10 cellular contexts compared by ENCODE assay signal in genomic region chr3:197951392-197951990, GRCh38. TPM values are rescaled to one million over a fixed set of nuclear protein-coding genes. Genes with fewer than 3 reads are reported as not detected.
A peak's percentile ranks its signal among the peaks of the same experiment; 100 is the strongest.
DNase-seq lines count a peak whose midpoint lies in the region; ATAC-seq and TF ChIP-seq lines count a peak whose summit lies in the region.
"Had no signal": no experiment of that assay in that cellular context is flagged by ENCODE, and none has a peak within 500 bp of the region (broad histone marks: within the 10 kb centered on the region; RNA-seq: fewer than 3 reads in every experiment).

No MANE protein-coding gene starts in this region.

- ATAC-seq in central memory CD8-positive, alpha-beta T cell (replicated peaks; ENCODE audit: extremely low read depth, poor library complexity, severe bottlenecking): no peak
- ATAC-seq in naive B cell (ENCODE audit: low read depth in 2 of 2): no peak
- ATAC-seq in sciatic nerve: no peak

- no peak for DNase-seq in AG09309 (ENCODE audit: low read depth)
- DNase-seq in central memory CD8-positive, alpha-beta T cell (ENCODE audit: low spot score in 2 of 2): no peak
- DNase-seq in naive B cell: no peak
- no peak for DNase-seq in NCI-H1417 (lab: John Stamatoyannopoulos, UW)
- no peak for DNase-seq in hypothalamus (lab: John Stamatoyannopoulos, UW)
- DNase-seq in AG08395 (ENCODE audit: low spot score): no peak
- no peak for DNase-seq in sciatic nerve (ENCODE audit: low spot score)
- DNase-seq: caudate nucleus, NCI-H2029 had no signal

- H3K4me3 Mint-ChIP-seq in IgD-negative memory B cell (peak overlapping the region; percentile 96 to 99 (median 97)), naive B cell (peak overlapping the region; percentile 93 to 99 (median 98))
- H3K4me3 Mint-ChIP-seq in central memory CD8-positive, alpha-beta T cell: peak overlapping the region; percentile 96

- H3K27me3 Mint-ChIP-seq in IgD-negative memory B cell (no peaks in the 10 kb centered on the region), naive B cell (no peaks in the 10 kb centered on the region)
- H3K27me3 Mint-ChIP-seq in central memory CD8-positive, alpha-beta T cell: no peaks in the 10 kb centered on the region

- H3K9me3 Mint-ChIP-seq in IgD-negative memory B cell: no peaks in the 10 kb centered on the region
- no peaks in the 10 kb centered on the region for H3K9me3 Mint-ChIP-seq in central memory CD8-positive, alpha-beta T cell
- H3K9me3 Mint-ChIP-seq in naive B cell: no peaks in the 10 kb centered on the region

- TF ChIP-seq CTCF in AG09309 (IDR thresholded peaks at IDR 0.05; ENCODE audit: control insufficient read depth, insufficient read depth, low read depth, low read length, missing control alignments): no peak

- peaks cover 19 to 27% (median 26%) of the 10 kb centered on the region in 3 donors for H3K4me1 Mint-ChIP-seq in IgD-negative memory B cell
- peaks cover 31% of the 10 kb centered on the region for H3K4me1 Mint-ChIP-seq in central memory CD8-positive, alpha-beta T cell
- H3K4me1 Mint-ChIP-seq in naive B cell: peaks cover 28 to 45% (median 38%) of the 10 kb centered on the region in 3 donors

- H3K36me3 Mint-ChIP-seq in IgD-negative memory B cell (peaks cover 6% of the 10 kb centered on the region), naive B cell (peaks cover 10 to 14% of the 10 kb centered on the region in 2 donors)
- peaks cover 72% of the 10 kb centered on the region for H3K36me3 Mint-ChIP-seq in central memory CD8-positive, alpha-beta T cell (ENCODE audit: insufficient read depth)

- intact Hi-C loops in sciatic nerve (cut with DNase I): loop anchor here (5.0 kb wide), 2 partner anchors 204 to 1434 kb away; partner anchors contain the start of genes FYTTD1 and SMCO1

- H3K4me3 ChIP-seq in AG09309 (ENCODE audit: control insufficient read depth, low read depth, low read length): peak overlapping the region; percentile 71

- H3K27ac Mint-ChIP-seq in IgD-negative memory B cell: peak overlapping the region; percentile 99 to 100 (median 100)
- H3K27ac Mint-ChIP-seq in central memory CD8-positive, alpha-beta T cell (ENCODE audit: low read depth): peak overlapping the region; percentile 99
- H3K27ac Mint-ChIP-seq in naive B cell: peak overlapping the region in 5 of 6 donors; percentile 72 to 100 (median 99)

RNA-seq across cellular contexts. Expression of gene RPL35A, which starts 1.5 kb away (rescaled TPM):
- polyA plus RNA-seq in IgD-negative memory B cell (1,996 TPM), naive B cell (ENCODE audit: low read depth in 6 of 6) (1,000 to 10,000 TPM in 5 of 6 donors, 100 to 1,000 TPM in 1; 928 to 1,990 (median 1,827) TPM)
- 724 TPM for total RNA-seq in sciatic nerve

RNA-seq across cellular contexts. Expression of gene LMLN, which starts 8.5 kb away (rescaled TPM):
- polyA plus RNA-seq in IgD-negative memory B cell (1.3 TPM), naive B cell (ENCODE audit: low read depth in 6 of 6) (1 to 10 TPM in 2 of 6 donors, under 1 TPM in 3, not detected in 1; 0.58 to 2.0 (median 0.97) TPM)
- 12.2 TPM for total RNA-seq in sciatic nerve
